In genomic region chr11:2002807-2003206, GRCh38 we compare ENCODE assay signal across 1 cellular context.
TF ChIP-seq lines count a peak whose summit lies in the region.

No MANE protein-coding gene starts in this region.

TF ChIP-seq in A549, 52 proteins besides CTCF, POLR2A, EP300 and RAD21 (continued from another document):
- TF ChIP-seq JUNB (IDR thresholded peaks at IDR 0.05) (no peak), POLR2AphosphoS2 (conservative IDR thresholded peaks at IDR 0.05; ENCODE audit: low read length) (no peak), RARB (CRISPR knock-in tag; IDR thresholded peaks at IDR 0.05) (no peak), RCOR1 (IDR thresholded peaks at IDR 0.05; ENCODE audit: low read depth, low read length) (no peak), CEBPB (IDR thresholded peaks at IDR 0.05) (no peak), SMC3 (IDR thresholded peaks at IDR 0.05) (no peak), BCL3 (IDR thresholded peaks at IDR 0.05) (no peak), HOXA7 (CRISPR knock-in tag; IDR thresholded peaks at IDR 0.05) (no peak), HES2 (IDR thresholded peaks at IDR 0.05) (no peak)
